Comparison of ENCODE assay signal across 8 cellular contexts in the genomic region with DNA sequence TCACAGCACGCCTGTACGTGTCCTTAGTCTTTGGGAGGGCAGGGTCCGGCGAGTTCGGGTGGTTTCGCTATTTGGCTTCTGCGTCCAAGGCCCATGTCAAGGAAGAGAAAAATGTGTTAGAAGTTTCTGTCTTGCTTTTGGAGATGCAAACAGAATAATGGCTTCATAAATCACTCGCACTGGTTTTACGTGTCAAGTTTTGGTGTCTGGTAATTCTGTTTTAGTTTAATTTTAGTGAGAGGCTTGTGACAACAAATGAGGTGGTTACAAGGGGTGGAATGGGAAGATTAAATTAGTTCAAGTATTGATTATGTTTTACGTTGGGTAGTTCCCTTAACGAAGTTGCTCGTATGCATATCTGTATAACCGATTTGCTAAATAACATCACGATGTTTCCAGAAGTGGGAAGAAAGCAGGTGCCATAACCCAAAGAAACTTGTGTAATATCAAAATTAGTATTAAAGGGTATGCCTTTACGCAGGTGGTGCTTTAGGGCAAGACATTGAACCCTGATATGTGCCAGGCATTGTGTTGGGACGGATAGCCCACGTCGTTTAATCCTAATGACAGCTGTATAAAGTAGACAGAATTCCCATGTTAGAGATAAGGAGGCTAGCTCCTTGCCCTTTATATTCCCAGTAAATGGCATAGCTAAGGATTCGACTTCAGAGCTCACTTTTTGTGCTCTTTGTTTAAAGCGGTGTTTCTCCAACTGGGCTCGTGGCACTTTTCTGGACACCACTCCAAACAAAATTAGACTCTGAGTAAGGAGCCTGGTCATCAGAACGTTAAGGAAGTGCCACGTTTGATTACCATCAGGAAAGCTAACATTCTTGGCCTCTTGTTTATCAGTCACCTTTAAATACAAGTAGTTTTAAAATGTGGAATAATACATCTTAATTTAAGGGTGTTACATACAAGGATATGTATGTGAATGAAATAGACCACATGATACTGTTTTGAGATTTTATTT. TPM values are rescaled to one million over a fixed set of nuclear protein-coding genes. Genes with fewer than 3 reads are reported as not detected.
DNase-seq lines count a peak whose midpoint lies in the region; ATAC-seq lines count a peak whose summit lies in the region.

No MANE protein-coding gene starts in this region.

- peaks cover 34 to 68% (median 54%) of the 10 kb centered on the region in 4 donors for H3K4me1 Mint-ChIP-seq in CD4-positive, CD25-positive, alpha-beta regulatory T cell
- H3K4me1 Mint-ChIP-seq in activated T-helper 1 cell treated with anti-CD3 and anti-CD28 coated beads, Interleukin-12 subunit alpha, Interleukin-12 subunit beta, Interleukin-2, Interleukin-4 antibody, amounts not matched to agents 30 ng/mL and 10 ng/mL and 1 ng/mL, durations not matched to agents 14 hours and 24 hours and 36 hours (ENCODE audit: low read depth): peaks cover 43% of the 10 kb centered on the region

- H3K36me3 Mint-ChIP-seq in CD4-positive, CD25-positive, alpha-beta regulatory T cell: peaks cover 35% of the 10 kb centered on the region
- H3K36me3 Mint-ChIP-seq in activated T-helper 1 cell treated with anti-CD3 and anti-CD28 coated beads, Interleukin-12 subunit alpha, Interleukin-12 subunit beta, Interleukin-2, Interleukin-4 antibody, amounts not matched to agents 30 ng/mL and 10 ng/mL and 1 ng/mL, durations not matched to agents 14 hours and 24 hours and 36 hours (ENCODE audit: low read depth): peaks cover 63% of the 10 kb centered on the region

- H3K9me3 Mint-ChIP-seq in CD4-positive, CD25-positive, alpha-beta regulatory T cell: peaks cover 0 to 2% (median 0%) of the 10 kb centered on the region in 7 donors
- peaks cover 3% of the 10 kb centered on the region for H3K9me3 Mint-ChIP-seq in activated T-helper 1 cell treated with anti-CD3 and anti-CD28 coated beads, Interleukin-12 subunit alpha, Interleukin-12 subunit beta, Interleukin-2, Interleukin-4 antibody, amounts not matched to agents 30 ng/mL and 10 ng/mL and 1 ng/mL, durations not matched to agents 14 hours and 24 hours and 36 hours

- H3K27ac ChIP-seq in CD4-positive, CD25-positive, alpha-beta regulatory T cell (ENCODE audit: insufficient read depth, low read length, poor library complexity, severe bottlenecking): peak overlapping the region; percentile 91
- H3K27ac ChIP-seq in stomach smooth muscle (ENCODE audit: low read length): peak overlapping the region; percentile 83

- intact Hi-C loops in activated T-helper 1 cell treated with anti-CD3 and anti-CD28 coated beads, Interleukin-12 subunit alpha, Interleukin-12 subunit beta, Interleukin-2, Interleukin-4 antibody, amounts not matched to agents 30 ng/mL and 10 ng/mL and 1 ng/mL, durations not matched to agents 14 hours and 24 hours and 36 hours (cut with micrococcal nuclease): loop anchor here (1.0 to 10.0 kb wide), 13 partner anchors 29 to 1574 kb away; partner anchors contain the start of genes CYP2U1, ELOVL6, GAR1 and HADH

- peak overlapping the region; percentile 98 to 99 (median 98) for H3K27ac Mint-ChIP-seq in CD4-positive, CD25-positive, alpha-beta regulatory T cell
- peak overlapping the region; percentile 97 for H3K27ac Mint-ChIP-seq in activated T-helper 1 cell treated with anti-CD3 and anti-CD28 coated beads, Interleukin-12 subunit alpha, Interleukin-12 subunit beta, Interleukin-2, Interleukin-4 antibody, amounts not matched to agents 30 ng/mL and 10 ng/mL and 1 ng/mL, durations not matched to agents 14 hours and 24 hours and 36 hours

- H3K4me1 ChIP-seq in CD4-positive, CD25-positive, alpha-beta regulatory T cell (ENCODE audit: control insufficient read depth, insufficient read depth, low read length, poor library complexity, severe bottlenecking): peaks cover 33% of the 10 kb centered on the region
- peaks cover 7% of the 10 kb centered on the region for H3K4me1 ChIP-seq in iPS-15b (ENCODE audit: control insufficient read depth, insufficient read depth, low read length)
- H3K4me1 ChIP-seq in stomach smooth muscle (ENCODE audit: control insufficient read depth, insufficient read depth, low read length): peaks cover 11% of the 10 kb centered on the region

- peak overlapping the region; percentile 100 for H3K9ac ChIP-seq in iPS-15b (ENCODE audit: low read depth, low read length)
- H3K9ac ChIP-seq in stomach smooth muscle (ENCODE audit: low read length in 2 of 2): peak overlapping the region; percentile 85 to 95

- no peaks in the 10 kb centered on the region for H3K27me3 Mint-ChIP-seq in CD4-positive, CD25-positive, alpha-beta regulatory T cell
- no peaks in the 10 kb centered on the region for H3K27me3 Mint-ChIP-seq in activated T-helper 1 cell treated with anti-CD3 and anti-CD28 coated beads, Interleukin-12 subunit alpha, Interleukin-12 subunit beta, Interleukin-2, Interleukin-4 antibody, amounts not matched to agents 30 ng/mL and 10 ng/mL and 1 ng/mL, durations not matched to agents 14 hours and 24 hours and 36 hours (ENCODE audit: insufficient read depth)

- peak overlapping the region; percentile 96 for H3K4me3 ChIP-seq in CD4-positive, CD25-positive, alpha-beta regulatory T cell (ENCODE audit: low read depth, low read length)
- H3K4me3 ChIP-seq in iPS-15b (ENCODE audit: low read depth, low read length) (peak overlapping the region; percentile 99), stomach smooth muscle (ENCODE audit: low read length in 2 of 2) (peak overlapping the region; percentile 93 to 99)

- peak overlapping the region; percentile 94 to 98 (median 98) for H3K4me3 Mint-ChIP-seq in CD4-positive, CD25-positive, alpha-beta regulatory T cell
- H3K4me3 Mint-ChIP-seq in activated T-helper 1 cell treated with anti-CD3 and anti-CD28 coated beads, Interleukin-12 subunit alpha, Interleukin-12 subunit beta, Interleukin-2, Interleukin-4 antibody, amounts not matched to agents 30 ng/mL and 10 ng/mL and 1 ng/mL, durations not matched to agents 14 hours and 24 hours and 36 hours: peak overlapping the region; percentile 98

- no peak for DNase-seq in CD4-positive, CD25-positive, alpha-beta regulatory T cell
- DNase-seq in activated T-helper 1 cell treated with anti-CD3 and anti-CD28 coated beads, Interleukin-12 subunit alpha, Interleukin-12 subunit beta, Interleukin-2, Interleukin-4 antibody, amounts not matched to agents 30 ng/mL and 10 ng/mL and 1 ng/mL, durations not matched to agents 14 hours and 24 hours and 36 hours (ENCODE audit: low spot score): no peak
- no peak for DNase-seq in hippocampal formation (lab: John Stamatoyannopoulos, UW)
- no peak for DNase-seq in GF-D8 (lab: John Stamatoyannopoulos, UW)
- DNase-seq in A172 (ENCODE audit: low spot score): no peak

- no peaks in the 10 kb centered on the region for H3K9me3 ChIP-seq in CD4-positive, CD25-positive, alpha-beta regulatory T cell (ENCODE audit: control insufficient read depth in 2 of 2, low read length in 2 of 2)
- H3K9me3 ChIP-seq in iPS-15b (ENCODE audit: control insufficient read depth, insufficient read depth, low read length) (no peaks in the 10 kb centered on the region), stomach smooth muscle (ENCODE audit: control insufficient read depth in 2 of 2, low read length in 2 of 2) (no peaks in the 10 kb centered on the region)

- no peaks in the 10 kb centered on the region for H3K27me3 ChIP-seq in CD4-positive, CD25-positive, alpha-beta regulatory T cell (ENCODE audit: control insufficient read depth, insufficient read depth, low read length)
- H3K27me3 ChIP-seq in iPS-15b (ENCODE audit: control insufficient read depth, insufficient read depth, low read length) (no peaks in the 10 kb centered on the region), stomach smooth muscle (ENCODE audit: control insufficient read depth in 1 of 2, insufficient read depth in 2 of 2, low read length in 2 of 2) (no peaks in the 10 kb centered on the region)

- no peak for ATAC-seq in CD4-positive, CD25-positive, alpha-beta regulatory T cell (ENCODE audit: low read depth in 2 of 2)
- peak; percentile 6 for ATAC-seq in HG02588 (IDR thresholded peaks at IDR 0.05; ENCODE audit: unreplicated experiment)

- H3K36me3 ChIP-seq in CD4-positive, CD25-positive, alpha-beta regulatory T cell (ENCODE audit: control insufficient read depth, insufficient read depth, low read length): peaks cover 44% of the 10 kb centered on the region
- H3K36me3 ChIP-seq in iPS-15b (ENCODE audit: control insufficient read depth, insufficient read depth, low read length): peaks cover 38% of the 10 kb centered on the region
- peaks cover 30 to 32% of the 10 kb centered on the region in 2 donors for H3K36me3 ChIP-seq in stomach smooth muscle (ENCODE audit: control insufficient read depth in 2 of 2, insufficient read depth in 2 of 2, low read length in 2 of 2)

RNA-seq across cellular contexts. Expression of gene RPL34, which starts 0.8 kb away (rescaled TPM):
- 2,139 TPM for total RNA-seq in CD4-positive, CD25-positive, alpha-beta regulatory T cell
- polyA plus RNA-seq in CD4-positive, CD25-positive, alpha-beta regulatory T cell: 1,000 to 10,000 TPM; 3,522 to 5,218 (median 4,285) TPM
- 1,258 and 1,304 TPM in 2 replicates for total RNA-seq in activated T-helper 1 cell treated with anti-CD3 and anti-CD28 coated beads, Interleukin-12 subunit alpha, Interleukin-12 subunit beta, Interleukin-2, Interleukin-4 antibody, amounts not matched to agents 30 ng/mL and 10 ng/mL and 1 ng/mL, durations not matched to agents 14 hours and 24 hours and 36 hours
- total RNA-seq in A172 (2014; rRNA removed; shearing (Covaris generic)): 766 and 852 TPM in 2 replicates

RNA-seq across cellular contexts. Expression of gene OSTC, which starts 29.2 kb away (rescaled TPM):
- total RNA-seq in CD4-positive, CD25-positive, alpha-beta regulatory T cell: 30.9 TPM
- 100 to 1,000 TPM; 107 to 119 (median 116) TPM for polyA plus RNA-seq in CD4-positive, CD25-positive, alpha-beta regulatory T cell
- total RNA-seq in activated T-helper 1 cell treated with anti-CD3 and anti-CD28 coated beads, Interleukin-12 subunit alpha, Interleukin-12 subunit beta, Interleukin-2, Interleukin-4 antibody, amounts not matched to agents 30 ng/mL and 10 ng/mL and 1 ng/mL, durations not matched to agents 14 hours and 24 hours and 36 hours: 96.1 and 96.7 TPM in 2 replicates
- 183 and 432 TPM in 2 replicates for total RNA-seq in A172 (2014; rRNA removed; shearing (Covaris generic))
